29 cellular contexts compared by ENCODE assay signal in genomic region chr10:33539137-33539536, GRCh38.
"Had no signal": no experiment of that assay in that cellular context is flagged by ENCODE, and none has a peak within 500 bp of the region (broad histone marks: within the 10 kb centered on the region; RNA-seq: fewer than 3 reads in every experiment).

No MANE protein-coding gene starts in this region.

- H3K36me3 Mint-ChIP-seq: natural killer cell; stimulated activated effector memory CD8-positive, alpha-beta T cell treated with anti-CD3 and anti-CD28 coated beads, Interleukin-12 subunit alpha, Interleukin-12 subunit beta, amount 100 ng/mL, for 72 hours had no signal

- H3K27ac Mint-ChIP-seq: natural killer cell; nephron; progenitor cell of endocrine pancreas; stimulated activated effector memory CD8-positive, alpha-beta T cell treated with anti-CD3 and anti-CD28 coated beads, Interleukin-12 subunit alpha, Interleukin-12 subunit beta, amount 100 ng/mL, for 72 hours; stimulated activated naive B cell treated with anti-CD40 and anti-IgM and Interleukin-4, amounts not matched to agents 10 μg/mL and 1 μg/mL and 100 μg/mL, for 72 hours; stimulated activated naive CD8-positive, alpha-beta T cell treated with anti-CD3 and anti-CD28 coated beads, Interleukin-15, Interleukin-2, amounts not matched to agents 100 ng/mL and 50 ng/mL, for 24 hours had no signal

- H3K4me3 Mint-ChIP-seq: natural killer cell; nephron; neural crest cell; stimulated activated effector memory CD8-positive, alpha-beta T cell treated with anti-CD3 and anti-CD28 coated beads, Interleukin-12 subunit alpha, Interleukin-12 subunit beta, amount 100 ng/mL, for 72 hours; stimulated activated naive B cell treated with anti-CD40 and anti-IgM and Interleukin-4, amounts not matched to agents 10 μg/mL and 1 μg/mL and 100 μg/mL, for 72 hours; stimulated activated naive CD8-positive, alpha-beta T cell treated with anti-CD3 and anti-CD28 coated beads, Interleukin-15, Interleukin-2, amounts not matched to agents 100 ng/mL and 50 ng/mL, for 24 hours had no signal

- H3K4me1 ChIP-seq: parathyroid adenoma, psoas muscle, right lobe of liver, sigmoid colon, stomach, thyroid gland, tibial nerve, upper lobe of left lung, vagina had no signal

- H3K4me1 Mint-ChIP-seq: natural killer cell; neural crest cell; stimulated activated effector memory CD8-positive, alpha-beta T cell treated with anti-CD3 and anti-CD28 coated beads, Interleukin-12 subunit alpha, Interleukin-12 subunit beta, amount 100 ng/mL, for 72 hours; stimulated activated naive B cell treated with anti-CD40 and anti-IgM and Interleukin-4, amounts not matched to agents 10 μg/mL and 1 μg/mL and 100 μg/mL, for 72 hours had no signal

- H3K27me3 ChIP-seq: ovary, right lobe of liver, sigmoid colon, stomach, thyroid gland, tibial nerve, upper lobe of left lung, vagina had no signal

- H3K4me3 ChIP-seq: ovary, psoas muscle, right lobe of liver, sigmoid colon, stomach, thoracic aorta, thyroid gland, tibial nerve, upper lobe of left lung, vagina had no signal

- ATAC-seq: natural killer cell; psoas muscle; right cardiac atrium; right lobe of liver; stimulated activated effector memory CD8-positive, alpha-beta T cell treated with anti-CD3 and anti-CD28 coated beads, Interleukin-12 subunit alpha, Interleukin-12 subunit beta, amount 100 ng/mL, for 72 hours; stimulated activated naive B cell treated with anti-CD40 and anti-IgM and Interleukin-4, amounts not matched to agents 10 μg/mL and 1 μg/mL and 100 μg/mL, for 72 hours had no signal

- H3K36me3 ChIP-seq: ovary, right lobe of liver, sigmoid colon, stomach, thoracic aorta, thyroid gland, tibial nerve, upper lobe of left lung, vagina had no signal

- H3K27me3 Mint-ChIP-seq: stimulated activated naive B cell treated with anti-CD40 and anti-IgM and Interleukin-4, amounts not matched to agents 10 μg/mL and 1 μg/mL and 100 μg/mL, for 72 hours had no signal

- DNase-seq: natural killer cell; occipital lobe; ovary; posterior cingulate gyrus; psoas muscle; right cardiac atrium; right lobe of liver; sigmoid colon; small intestine; stimulated activated CD4-positive, alpha-beta T cell treated with anti-CD3 and anti-CD28 coated beads, Interleukin-15, amount 100 ng/mL, for 24 hours; stimulated activated CD4-positive, alpha-beta T cell treated with anti-CD3 and anti-CD28 coated beads, Interleukin-2, amount 100 ng/mL, for 24 hours; stimulated activated CD4-positive, alpha-beta T cell treated with anti-CD3 and anti-CD28 coated beads, Interleukin-2, amount 100 ng/mL, for 48 hours; stimulated activated CD4-positive, alpha-beta T cell treated with anti-CD3 and anti-CD28 coated beads, Interleukin-4, amount 100 ng/mL, for 24 hours; stimulated activated naive B cell treated with anti-CD40 and anti-IgM and Interleukin-4, amounts not matched to agents 10 μg/mL and 1 μg/mL and 100 μg/mL, for 72 hours; stimulated activated naive CD4-positive, alpha-beta T cell treated with Interleukin-2 at 50 U/mL for 16 hours; stomach; thyroid gland; trophoblast cell; upper lobe of left lung had no signal

- H3K9me3 ChIP-seq: ovary, right lobe of liver, thyroid gland, vagina had no signal

- H3K27ac ChIP-seq: ovary, parathyroid adenoma, psoas muscle, right lobe of liver, sigmoid colon, stomach, thoracic aorta, thyroid gland, tibial nerve, upper lobe of left lung, vagina had no signal

- FAIRE-seq: small intestine, urothelium cell line had no signal
